Comparison of ENCODE assay signal across 11 cellular contexts in genomic region chr2:43305537-43305936, GRCh38.
A peak's percentile ranks its signal among the peaks of the same experiment; 100 is the strongest.
DNase-seq lines count a peak whose midpoint lies in the region; ATAC-seq, FAIRE-seq and TF ChIP-seq lines count a peak whose summit lies in the region.
"Had no signal": no experiment of that assay in that cellular context is flagged by ENCODE, and none has a peak within 500 bp of the region (broad histone marks: within the 10 kb centered on the region; RNA-seq: fewer than 3 reads in every experiment).

No MANE protein-coding gene starts in this region.

- H3K4me3 ChIP-seq in small intestine (ENCODE audit: low read depth in 1 of 2, low read length in 2 of 2) = no peak overlapping the region
- no peak overlapping the region for H3K4me3 ChIP-seq in Caco-2 (ENCODE audit: low read depth, low read length)

- H3K4me3 Mint-ChIP-seq in central memory CD8-positive, alpha-beta T cell = no peak overlapping the region
- no peak overlapping the region for H3K4me3 Mint-ChIP-seq in Caco-2 (ENCODE audit: unreplicated experiment)

- BruUV-seq in Caco-2 (replicated peaks; lab: Mats Ljungman, UMichigan) = no TSS peak

- no peaks in the 10 kb centered on the region for H3K9me3 Mint-ChIP-seq in central memory CD8-positive, alpha-beta T cell
- no peaks in the 10 kb centered on the region for H3K9me3 Mint-ChIP-seq in Caco-2 (ENCODE audit: unreplicated experiment)

- POLR2A ChIA-PET in Caco-2 (lab: Charles Lee) = no interaction called here

- H3K9me3 ChIP-seq in small intestine (ENCODE audit: control insufficient read depth, low read depth) (no peaks in the 10 kb centered on the region), Caco-2 (no peaks in the 10 kb centered on the region)

- H3K36me3 ChIP-seq in small intestine (ENCODE audit: control insufficient read depth in 2 of 2, insufficient read depth in 2 of 2, low read length in 2 of 2) (no peaks in the 10 kb centered on the region), Caco-2 (ENCODE audit: control insufficient read depth, insufficient read depth, low read length) (no peaks in the 10 kb centered on the region; the same call in 1 of the 2 replicates)

- peaks cover 2% of the 10 kb centered on the region for H3K36me3 Mint-ChIP-seq in central memory CD8-positive, alpha-beta T cell (ENCODE audit: insufficient read depth)
- H3K36me3 Mint-ChIP-seq in Caco-2 (ENCODE audit: insufficient read depth, unreplicated experiment) = no peaks in the 10 kb centered on the region

- intact Hi-C loops in Caco-2 (cut with micrococcal nuclease; ENCODE audit: unreplicated experiment) = no loop called here

- no peak for FAIRE-seq in GM12891 (lab: Jason Lieb, UNC)
- FAIRE-seq in small intestine (lab: Jason Lieb, UNC) = no peak
- FAIRE-seq: colon had no signal

- WGBS in small intestine, 3 donors = 66 to 80% (median 76%) methylated on average over 2 of the region's 2 CpGs

- H3K4me1 Mint-ChIP-seq in central memory CD8-positive, alpha-beta T cell = peaks cover 8% of the 10 kb centered on the region
- H3K4me1 Mint-ChIP-seq in Caco-2 (ENCODE audit: low read depth, unreplicated experiment) = peaks cover 8% of the 10 kb centered on the region

- H3K27ac ChIP-seq in small intestine (ENCODE audit: low read depth in 1 of 2, low read length in 1 of 2) (peak overlapping the region in 1 of 2 donors; percentile 95), caudate nucleus (ENCODE audit: low read depth, low read length) (no peak overlapping the region)

- CTCF ChIA-PET in Caco-2 (lab: Charles Lee) = no interaction called here

- no peak for DNase-seq in GM12891 (ENCODE audit: insufficient read length, low spot score)
- no peak for DNase-seq in central memory CD8-positive, alpha-beta T cell (ENCODE audit: low spot score in 2 of 2)
- no peak for DNase-seq in left lobe of liver (ENCODE audit: low spot score)
- DNase-seq in small intestine = peak; percentile 20
- no peak for DNase-seq in NCI-H1105 treated with DMSO at 0.1 percent for 48 hours (lab: John Stamatoyannopoulos, UW)
- no peak for DNase-seq in D341Med (ENCODE audit: low spot score)
- no peak for DNase-seq in Caco-2
- no peak for DNase-seq in caudate nucleus (lab: John Stamatoyannopoulos, UW)
- DNase-seq: NCI-H69, T-helper 1 cell had no signal

- TF ChIP-seq CTCF in Caco-2 (IDR thresholded peaks at IDR 0.05; ENCODE audit: insufficient read depth in 1 of 2, low read depth in 1 of 2, low read length in 1 of 2, severe bottlenecking in 1 of 2, unreplicated experiment in 1 of 2) = no peak

- H3K27me3 ChIP-seq in small intestine (ENCODE audit: control insufficient read depth in 2 of 2, insufficient read depth in 2 of 2, low read length in 2 of 2) = no peaks in the 10 kb centered on the region
- no peaks in the 10 kb centered on the region for H3K27me3 ChIP-seq in Caco-2 (replicated peaks; ENCODE audit: control insufficient read depth, insufficient read depth, low read length)

- no peaks in the 10 kb centered on the region for H3K27me3 Mint-ChIP-seq in central memory CD8-positive, alpha-beta T cell
- H3K27me3 Mint-ChIP-seq in Caco-2 (ENCODE audit: insufficient read depth, unreplicated experiment) = no peaks in the 10 kb centered on the region

- H3K4me1 ChIP-seq in small intestine (ENCODE audit: control insufficient read depth in 2 of 2, insufficient read depth in 1 of 2, low read depth in 1 of 2, low read length in 1 of 2) (peaks cover 0 to 6% of the 10 kb centered on the region in 2 donors), Caco-2 (peaks cover 6% of the 10 kb centered on the region; the same call in 1 of the 2 replicates)

- TF ChIP-seq POLR2A in GM12891 (IDR thresholded peaks at IDR 0.05; ENCODE audit: low read depth, low read length) = no peak

- peak overlapping the region; percentile 67 for H3K27ac Mint-ChIP-seq in central memory CD8-positive, alpha-beta T cell (ENCODE audit: low read depth)
- no peak overlapping the region for H3K27ac Mint-ChIP-seq in Caco-2 (ENCODE audit: unreplicated experiment)

- ATAC-seq in central memory CD8-positive, alpha-beta T cell (replicated peaks; ENCODE audit: extremely low read depth, poor library complexity, severe bottlenecking) = no peak
- ATAC-seq in left lobe of liver = peak; percentile 13

TF ChIP-seq in GM12891, 5 proteins besides CTCF, POLR2A, EP300 and RAD21:
- TF ChIP-seq SPI1 (IDR thresholded peaks at IDR 0.05; ENCODE audit: low read depth, low read length) (peak; percentile 29; the same call in 1 of the 2 replicates), POU2F2 (IDR thresholded peaks at IDR 0.05; ENCODE audit: low read depth, low read length) (no peak), TAF1 (IDR thresholded peaks at IDR 0.05; ENCODE audit: low read depth, low read length) (no peak), POLR2AphosphoS5 (IDR thresholded peaks at IDR 0.05; ENCODE audit: low read depth, low read length) (no peak), PAX5 (IDR thresholded peaks at IDR 0.05; ENCODE audit: insufficient read depth, low read length, severe bottlenecking) (no peak)
